Comparison of ENCODE assay signal across 8 cellular contexts in genomic region chr20:58309607-58310290, GRCh38.
A peak's percentile ranks its signal among the peaks of the same experiment; 100 is the strongest.
DNase-seq lines count a peak whose midpoint lies in the region; ATAC-seq and TF ChIP-seq lines count a peak whose summit lies in the region.

Gene RAB22A (plus strand): TSS chr20:58309715. CDS start chr20:58309977, 262 bp downstream.

- peak within 1 kb of the TSS; percentile 99 for H3K27ac Mint-ChIP-seq in memory B cell

- ATAC-seq in GM18909 (IDR thresholded peaks at IDR 0.05; ENCODE audit: poor library complexity, unreplicated experiment) = peak; percentile 69
- peak; percentile 79 for ATAC-seq in HG03139 (IDR thresholded peaks at IDR 0.05; ENCODE audit: unreplicated experiment)
- peak; percentile 44 for ATAC-seq in memory B cell (ENCODE audit: low read depth)

- no peaks in the 10 kb centered on the region for H3K9me3 Mint-ChIP-seq in memory B cell

- peaks cover 20% of the 10 kb centered on the region for H3K4me1 Mint-ChIP-seq in memory B cell

- peaks cover 33% of the 10 kb centered on the region for H3K4me1 ChIP-seq in effector memory CD4-positive, alpha-beta T cell (ENCODE audit: control insufficient read depth, insufficient read depth, low read length, poor library complexity, severe bottlenecking)

- H3K4me3 ChIP-seq in AG10803 (ENCODE audit: low read length) = peak within 1 kb of the TSS; percentile 90
- peak within 1 kb of the TSS; percentile 89 for H3K4me3 ChIP-seq in effector memory CD4-positive, alpha-beta T cell (ENCODE audit: insufficient read depth, low read depth, low read length, poor library complexity, severe bottlenecking)

- peak within 1 kb of the TSS; percentile 85 for H3K4me3 Mint-ChIP-seq in memory B cell

- H3K27me3 ChIP-seq in effector memory CD4-positive, alpha-beta T cell (replicated peaks; ENCODE audit: control insufficient read depth, insufficient read depth, low read length, poor library complexity, severe bottlenecking) = no peaks in the 10 kb centered on the region

- H3K27ac ChIP-seq in effector memory CD4-positive, alpha-beta T cell (ENCODE audit: insufficient read depth, low read length, poor library complexity, severe bottlenecking) = peak within 1 kb of the TSS; percentile 95

- H3K36me3 ChIP-seq in effector memory CD4-positive, alpha-beta T cell (ENCODE audit: control insufficient read depth, insufficient read depth, low read length) = peaks cover 17% of the 10 kb centered on the region

- peak; percentile 80 for DNase-seq in AG10803 (ENCODE audit: low read depth)
- peak; percentile 66 for DNase-seq in NCI-H748 (lab: John Stamatoyannopoulos, UW; ENCODE audit: unreplicated experiment)
- DNase-seq in activated CD8-positive, alpha-beta memory T cell treated with anti-CD3 and anti-CD28 coated beads for 1 hour (ENCODE audit: extremely low read depth in 1 of 2, low read depth in 1 of 2) = peak; percentile 37 to 79
- peak; percentile 66 to 80 (median 77) for DNase-seq in effector memory CD4-positive, alpha-beta T cell
- peak; percentile 78 to 81 for DNase-seq in memory B cell (ENCODE audit: low spot score in 2 of 2)
- peak; percentile 65 to 80 (median 66) for DNase-seq in stimulated activated CD4-positive, alpha-beta T cell treated with anti-CD3 and anti-CD28 coated beads, TNF-alpha, amount 100 ng/mL, for 48 hours (ENCODE audit: low read depth in 3 of 3)

- H3K36me3 Mint-ChIP-seq in memory B cell = peaks cover 10% of the 10 kb centered on the region

- TF ChIP-seq CTCF in AG10803 (conservative IDR thresholded peaks at IDR 0.05; ENCODE audit: low read length) = no peak

- H3K9me3 ChIP-seq in effector memory CD4-positive, alpha-beta T cell (ENCODE audit: control insufficient read depth, low read length) = no peaks in the 10 kb centered on the region

- no peaks in the 10 kb centered on the region for H3K27me3 Mint-ChIP-seq in memory B cell

Comparison
In these comparisons a context has a peak if more than half of its experiments do, and no peak if none do; other contexts are left out.
1. Peak in every context shown above with its lines: DNase-seq, ATAC-seq, H3K4me3 ChIP-seq and H3K27ac ChIP-seq.